1 cellular context compared by ENCODE assay signal in genomic region chr6:291697-292505, GRCh38.
A peak's percentile ranks its signal among the peaks of the same experiment; 100 is the strongest.
TF ChIP-seq lines count a peak whose summit lies in the region.

TSS of gene DUSP22 (plus strand) at chr6:292487. CDS start at chr6:292540, 53 bp downstream.

TF ChIP-seq in HepG2, 621 proteins besides CTCF, POLR2A, EP300 and RAD21 (continued from another document):
- no peak; the same call in 1 of the 2 replicates for TF ChIP-seq ZNF7 (CRISPR knock-in tag; IDR thresholded peaks at IDR 0.05)
- no peak for TF ChIP-seq CBX2 (IDR thresholded peaks at IDR 0.05; ENCODE audit: low read depth, low read length)
- TF ChIP-seq CBX2 (CRISPR knock-in tag; IDR thresholded peaks at IDR 0.05; ENCODE audit: low read depth), result 0 out of 2 replicates have a peak, but pooled peaks have one; percentile 27
- no peak for TF ChIP-seq ZNF160 (CRISPR knock-in tag; IDR thresholded peaks at IDR 0.05)
- TF ChIP-seq MBNL3 (CRISPR knock-in tag; conservative IDR thresholded peaks at IDR 0.05), result no peak
- peak; percentile 76 for TF ChIP-seq ZNF709 (CRISPR knock-in tag; IDR thresholded peaks at IDR 0.05)
- TF ChIP-seq, protein P1, sequence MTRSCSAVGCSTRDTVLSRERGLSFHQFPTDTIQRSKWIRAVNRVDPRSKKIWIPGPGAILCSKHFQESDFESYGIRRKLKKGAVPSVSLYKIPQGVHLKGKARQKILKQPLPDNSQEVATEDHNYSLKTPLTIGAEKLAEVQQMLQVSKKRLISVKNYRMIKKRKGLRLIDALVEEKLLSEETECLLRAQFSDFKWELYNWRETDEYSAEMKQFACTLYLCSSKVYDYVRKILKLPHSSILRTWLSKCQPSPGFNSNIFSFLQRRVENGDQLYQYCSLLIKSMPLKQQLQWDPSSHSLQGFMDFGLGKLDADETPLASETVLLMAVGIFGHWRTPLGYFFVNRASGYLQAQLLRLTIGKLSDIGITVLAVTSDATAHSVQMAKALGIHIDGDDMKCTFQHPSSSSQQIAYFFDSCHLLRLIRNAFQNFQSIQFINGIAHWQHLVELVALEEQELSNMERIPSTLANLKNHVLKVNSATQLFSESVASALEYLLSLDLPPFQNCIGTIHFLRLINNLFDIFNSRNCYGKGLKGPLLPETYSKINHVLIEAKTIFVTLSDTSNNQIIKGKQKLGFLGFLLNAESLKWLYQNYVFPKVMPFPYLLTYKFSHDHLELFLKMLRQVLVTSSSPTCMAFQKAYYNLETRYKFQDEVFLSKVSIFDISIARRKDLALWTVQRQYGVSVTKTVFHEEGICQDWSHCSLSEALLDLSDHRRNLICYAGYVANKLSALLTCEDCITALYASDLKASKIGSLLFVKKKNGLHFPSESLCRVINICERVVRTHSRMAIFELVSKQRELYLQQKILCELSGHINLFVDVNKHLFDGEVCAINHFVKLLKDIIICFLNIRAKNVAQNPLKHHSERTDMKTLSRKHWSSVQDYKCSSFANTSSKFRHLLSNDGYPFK (CRISPR knock-in tag; IDR thresholded peaks at IDR 0.05; ENCODE audit: borderline replicate concordance), result no peak
- no peak; the same call in 1 of the 2 replicates for TF ChIP-seq TSC22D2 (CRISPR knock-in tag; IDR thresholded peaks at IDR 0.05; ENCODE audit: borderline replicate concordance)
- TF ChIP-seq, protein P2, sequence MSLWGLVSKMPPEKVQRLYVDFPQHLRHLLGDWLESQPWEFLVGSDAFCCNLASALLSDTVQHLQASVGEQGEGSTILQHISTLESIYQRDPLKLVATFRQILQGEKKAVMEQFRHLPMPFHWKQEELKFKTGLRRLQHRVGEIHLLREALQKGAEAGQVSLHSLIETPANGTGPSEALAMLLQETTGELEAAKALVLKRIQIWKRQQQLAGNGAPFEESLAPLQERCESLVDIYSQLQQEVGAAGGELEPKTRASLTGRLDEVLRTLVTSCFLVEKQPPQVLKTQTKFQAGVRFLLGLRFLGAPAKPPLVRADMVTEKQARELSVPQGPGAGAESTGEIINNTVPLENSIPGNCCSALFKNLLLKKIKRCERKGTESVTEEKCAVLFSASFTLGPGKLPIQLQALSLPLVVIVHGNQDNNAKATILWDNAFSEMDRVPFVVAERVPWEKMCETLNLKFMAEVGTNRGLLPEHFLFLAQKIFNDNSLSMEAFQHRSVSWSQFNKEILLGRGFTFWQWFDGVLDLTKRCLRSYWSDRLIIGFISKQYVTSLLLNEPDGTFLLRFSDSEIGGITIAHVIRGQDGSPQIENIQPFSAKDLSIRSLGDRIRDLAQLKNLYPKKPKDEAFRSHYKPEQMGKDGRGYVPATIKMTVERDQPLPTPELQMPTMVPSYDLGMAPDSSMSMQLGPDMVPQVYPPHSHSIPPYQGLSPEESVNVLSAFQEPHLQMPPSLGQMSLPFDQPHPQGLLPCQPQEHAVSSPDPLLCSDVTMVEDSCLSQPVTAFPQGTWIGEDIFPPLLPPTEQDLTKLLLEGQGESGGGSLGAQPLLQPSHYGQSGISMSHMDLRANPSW (CRISPR knock-in tag; IDR thresholded peaks at IDR 0.05; ENCODE audit: borderline replicate concordance), result no peak; the same call in 1 of the 2 replicates
- TF ChIP-seq ZNF816 (CRISPR knock-in tag; IDR thresholded peaks at IDR 0.05; ENCODE audit: borderline replicate concordance), result peak; percentile 90; the same call in 1 of the 2 replicates
- no peak for TF ChIP-seq RXRB (CRISPR knock-in tag; IDR thresholded peaks at IDR 0.05; ENCODE audit: borderline replicate concordance)
- TF ChIP-seq, protein P3, sequence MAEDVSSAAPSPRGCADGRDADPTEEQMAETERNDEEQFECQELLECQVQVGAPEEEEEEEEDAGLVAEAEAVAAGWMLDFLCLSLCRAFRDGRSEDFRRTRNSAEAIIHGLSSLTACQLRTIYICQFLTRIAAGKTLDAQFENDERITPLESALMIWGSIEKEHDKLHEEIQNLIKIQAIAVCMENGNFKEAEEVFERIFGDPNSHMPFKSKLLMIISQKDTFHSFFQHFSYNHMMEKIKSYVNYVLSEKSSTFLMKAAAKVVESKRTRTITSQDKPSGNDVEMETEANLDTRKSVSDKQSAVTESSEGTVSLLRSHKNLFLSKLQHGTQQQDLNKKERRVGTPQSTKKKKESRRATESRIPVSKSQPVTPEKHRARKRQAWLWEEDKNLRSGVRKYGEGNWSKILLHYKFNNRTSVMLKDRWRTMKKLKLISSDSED (CRISPR knock-in tag; IDR thresholded peaks at IDR 0.05), result no peak
- no peak for TF ChIP-seq SIX1 (CRISPR knock-in tag; IDR thresholded peaks at IDR 0.05; ENCODE audit: borderline replicate concordance)
- TF ChIP-seq SNAI1 (CRISPR knock-in tag; IDR thresholded peaks at IDR 0.05; ENCODE audit: borderline replicate concordance), result no peak; the same call in 1 of the 2 replicates
- peak; percentile 43; the same call in 1 of the 2 replicates for TF ChIP-seq ZNF124 (CRISPR knock-in tag; IDR thresholded peaks at IDR 0.05)
- TF ChIP-seq, protein P4, sequence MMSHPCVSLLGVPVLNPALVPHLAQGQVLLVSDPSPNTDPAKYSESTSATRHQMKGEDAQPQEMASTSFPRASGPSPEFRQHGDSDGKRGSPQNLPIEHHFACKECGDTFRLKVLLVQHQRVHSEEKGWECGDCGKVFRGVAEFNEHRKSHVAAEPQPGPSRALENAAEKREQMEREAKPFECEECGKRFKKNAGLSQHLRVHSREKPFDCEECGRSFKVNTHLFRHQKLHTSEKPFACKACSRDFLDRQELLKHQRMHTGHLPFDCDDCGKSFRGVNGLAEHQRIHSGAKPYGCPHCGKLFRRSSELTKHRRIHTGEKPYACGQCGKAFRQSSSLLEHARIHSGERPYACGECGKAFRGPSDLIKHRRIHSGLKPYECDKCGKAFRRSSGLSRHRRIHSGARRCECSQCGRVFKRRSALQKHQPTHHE (CRISPR knock-in tag; IDR thresholded peaks at IDR 0.05; ENCODE audit: borderline replicate concordance), result no peak
- no peak; the same call in 1 of the 2 replicates for TF ChIP-seq E2F5 (CRISPR knock-in tag; conservative IDR thresholded peaks at IDR 0.05)
- TF ChIP-seq ELF3 (CRISPR knock-in tag; IDR thresholded peaks at IDR 0.05), result no peak
- TF ChIP-seq FOXA3 (CRISPR knock-in tag; IDR thresholded peaks at IDR 0.05), result peak; percentile 80
- TF ChIP-seq GABPB1 (CRISPR knock-in tag; IDR thresholded peaks at IDR 0.05), result no peak; the same call in 1 of the 2 replicates
- TF ChIP-seq CHD4 (IDR thresholded peaks at IDR 0.05; ENCODE audit: borderline replicate concordance, low read length), result no peak
- TF ChIP-seq ZFP41 (CRISPR knock-in tag; IDR thresholded peaks at IDR 0.05; ENCODE audit: borderline replicate concordance), result peak; percentile 53; the same call in 1 of the 2 replicates
- TF ChIP-seq NFE2 (CRISPR knock-in tag; IDR thresholded peaks at IDR 0.05), result no peak
- TF ChIP-seq, protein P5, sequence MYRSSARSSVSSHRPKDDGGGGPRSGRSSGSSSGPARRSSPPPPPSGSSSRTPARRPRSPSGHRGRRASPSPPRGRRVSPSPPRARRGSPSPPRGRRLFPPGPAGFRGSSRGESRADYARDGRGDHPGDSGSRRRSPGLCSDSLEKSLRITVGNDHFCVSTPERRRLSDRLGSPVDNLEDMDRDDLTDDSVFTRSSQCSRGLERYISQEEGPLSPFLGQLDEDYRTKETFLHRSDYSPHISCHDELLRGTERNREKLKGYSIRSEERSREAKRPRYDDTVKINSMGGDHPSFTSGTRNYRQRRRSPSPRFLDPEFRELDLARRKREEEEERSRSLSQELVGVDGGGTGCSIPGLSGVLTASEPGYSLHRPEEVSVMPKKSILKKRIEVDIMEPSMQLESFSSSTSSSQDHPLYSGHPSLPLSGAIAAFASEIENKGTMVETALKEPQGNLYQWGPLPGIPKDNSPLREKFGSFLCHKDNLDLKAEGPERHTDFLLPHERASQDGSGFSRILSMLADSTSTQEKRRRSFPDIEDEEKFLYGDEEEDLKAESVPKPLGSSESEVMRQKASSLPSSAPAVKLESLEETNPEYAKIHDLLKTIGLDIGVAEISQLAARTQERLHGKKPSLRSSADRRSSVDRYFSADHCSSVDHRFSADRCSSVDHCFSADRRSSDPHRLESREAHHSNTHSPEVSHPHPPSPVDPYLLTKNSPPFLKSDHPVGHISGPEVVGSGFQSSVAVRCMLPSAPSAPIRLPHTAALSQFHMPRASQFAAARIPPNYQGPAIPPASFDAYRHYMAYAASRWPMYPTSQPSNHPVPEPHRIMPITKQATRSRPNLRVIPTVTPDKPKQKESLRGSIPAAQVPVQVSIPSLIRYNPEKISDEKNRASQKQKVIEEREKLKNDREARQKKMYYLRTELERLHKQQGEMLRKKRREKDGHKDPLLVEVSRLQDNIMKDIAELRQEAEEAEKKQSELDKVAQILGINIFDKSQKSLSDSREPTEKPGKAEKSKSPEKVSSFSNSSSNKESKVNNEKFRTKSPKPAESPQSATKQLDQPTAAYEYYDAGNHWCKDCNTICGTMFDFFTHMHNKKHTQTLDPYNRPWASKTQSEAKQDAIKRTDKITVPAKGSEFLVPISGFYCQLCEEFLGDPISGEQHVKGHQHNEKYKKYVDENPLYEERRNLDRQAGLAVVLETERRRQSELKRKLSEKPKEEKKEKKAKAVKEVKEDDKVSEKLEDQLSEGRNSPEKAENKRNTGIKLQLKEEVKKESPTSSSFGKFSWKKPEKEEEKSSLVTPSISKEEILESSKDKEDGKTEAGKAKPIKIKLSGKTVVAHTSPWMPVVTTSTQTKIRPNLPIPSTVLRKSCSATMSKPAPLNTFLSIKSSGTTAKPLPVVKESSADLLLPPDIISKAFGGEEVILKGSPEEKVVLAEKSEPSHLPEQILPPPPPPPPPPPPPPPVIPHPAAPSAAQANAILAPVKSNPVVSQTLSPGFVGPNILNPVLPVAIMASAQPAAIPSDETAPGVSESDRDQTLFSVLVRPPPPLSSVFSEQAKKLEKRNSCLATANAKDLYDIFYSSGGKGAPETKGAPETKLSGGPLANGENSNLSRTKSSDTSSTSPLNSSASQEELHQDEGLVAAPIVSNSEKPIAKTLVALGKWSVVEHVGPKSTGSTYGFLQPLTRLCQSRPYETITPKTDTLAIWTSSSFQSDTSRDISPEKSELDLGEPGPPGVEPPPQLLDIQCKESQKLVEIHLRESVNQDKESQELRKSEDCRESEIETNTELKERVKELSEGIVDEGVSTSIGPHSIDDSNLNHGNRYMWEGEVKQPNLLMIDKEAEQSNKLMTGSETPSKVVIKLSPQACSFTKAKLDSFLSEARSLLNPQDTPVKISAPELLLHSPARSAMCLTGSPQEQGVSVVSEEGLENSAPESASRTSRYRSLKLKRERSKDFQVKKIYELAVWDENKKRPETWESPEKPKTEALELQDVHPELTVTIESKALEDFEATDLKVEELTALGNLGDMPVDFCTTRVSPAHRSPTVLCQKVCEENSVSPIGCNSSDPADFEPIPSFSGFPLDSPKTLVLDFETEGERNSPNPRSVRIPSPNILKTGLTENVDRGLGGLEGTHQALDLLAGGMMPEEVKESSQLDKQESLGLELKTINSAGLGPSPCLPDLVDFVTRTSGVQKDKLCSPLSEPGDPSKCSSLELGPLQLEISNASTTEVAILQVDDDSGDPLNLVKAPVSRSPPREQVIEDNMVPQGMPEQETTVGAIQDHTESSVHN (CRISPR knock-in tag; IDR thresholded peaks at IDR 0.05), result no peak
- TF ChIP-seq NFATC3 (CRISPR knock-in tag; IDR thresholded peaks at IDR 0.05), result no peak
- peak; percentile 43; the same call in 1 of the 2 replicates for TF ChIP-seq ZNF777 (CRISPR knock-in tag; IDR thresholded peaks at IDR 0.05)
- TF ChIP-seq, protein P6, sequence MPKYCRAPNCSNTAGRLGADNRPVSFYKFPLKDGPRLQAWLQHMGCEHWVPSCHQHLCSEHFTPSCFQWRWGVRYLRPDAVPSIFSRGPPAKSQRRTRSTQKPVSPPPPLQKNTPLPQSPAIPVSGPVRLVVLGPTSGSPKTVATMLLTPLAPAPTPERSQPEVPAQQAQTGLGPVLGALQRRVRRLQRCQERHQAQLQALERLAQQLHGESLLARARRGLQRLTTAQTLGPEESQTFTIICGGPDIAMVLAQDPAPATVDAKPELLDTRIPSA (CRISPR knock-in tag; IDR thresholded peaks at IDR 0.05; ENCODE audit: borderline replicate concordance), result no peak
- TF ChIP-seq REL (CRISPR knock-in tag; conservative IDR thresholded peaks at IDR 0.05), result no peak
- TF ChIP-seq SMAD3 (CRISPR knock-in tag; IDR thresholded peaks at IDR 0.05), result no peak
- TF ChIP-seq ZNF576 (CRISPR knock-in tag; IDR thresholded peaks at IDR 0.05), result no peak
- TF ChIP-seq ZNF652 (CRISPR knock-in tag; IDR thresholded peaks at IDR 0.05; ENCODE audit: borderline replicate concordance, low read depth), result no peak
TF ChIP-seq in HepG2: peak in this region for 190.
